8 cellular contexts compared by ENCODE assay signal in genomic region chr18:54222922-54223567, GRCh38. TPM values are rescaled to one million over a fixed set of nuclear protein-coding genes. Genes with fewer than 3 reads are reported as not detected.
DNase-seq lines count a peak whose midpoint lies in the region; ATAC-seq and TF ChIP-seq lines count a peak whose summit lies in the region.

No MANE protein-coding gene starts in this region.

- H3K4me1 ChIP-seq in A673 (ENCODE audit: insufficient read depth, low read length, poor library complexity, severe bottlenecking) (peaks cover 45% of the 10 kb centered on the region), mesendoderm (ENCODE audit: control insufficient read depth, low read depth, low read length) (peaks cover 5% of the 10 kb centered on the region), tibial nerve (peaks cover 0 to 53% (median 33%) of the 10 kb centered on the region in 4 donors)

- no CpG with 5 or more reads among the region's 5 CpGs for WGBS in mesendoderm (ENCODE audit: extremely low coverage, insufficient coverage, low lambda C conversion rate)
- WGBS in tibial nerve, 2 donors, result 10 to 14% methylated on average over 5 of the region's 5 CpGs

- TSS peak; percentile 26 for BruUV-seq in A673 (replicated peaks; lab: Mats Ljungman, UMichigan)

- H3K9ac ChIP-seq in mesendoderm (ENCODE audit: low read length), result peak overlapping the region; percentile 74

- no peak overlapping the region for H3K18ac ChIP-seq in mesendoderm (ENCODE audit: low read length)

- H2BK15ac ChIP-seq in mesendoderm (replicated peaks; ENCODE audit: low read depth), result no peak overlapping the region

- H3K79me1 ChIP-seq in mesendoderm (ENCODE audit: low read length), result peaks cover 8% of the 10 kb centered on the region

- no peak overlapping the region for H4K5ac ChIP-seq in mesendoderm (ENCODE audit: low read length)

- no peak overlapping the region for H3K4ac ChIP-seq in mesendoderm (ENCODE audit: low read depth, low read length)

- intact Hi-C loops in A673 (cut with micrococcal nuclease; ENCODE audit: unreplicated experiment), result no loop called here

- peak overlapping the region; percentile 73 for H3K56ac ChIP-seq in mesendoderm (ENCODE audit: low read length)

- DNase-seq in A673 (ENCODE audit: low spot score), result no peak
- DNase-seq in OCI-M1 (lab: John Stamatoyannopoulos, UW), result peak; percentile 38
- DNase-seq in astrocyte of the cerebellum (ENCODE audit: low read depth), result no peak
- DNase-seq in mesendoderm, result peak; percentile 37
- DNase-seq in tibial nerve (ENCODE audit: low spot score in 2 of 2), result no peak
- no peak for DNase-seq in 8988T

- no peak overlapping the region for H4K8ac ChIP-seq in mesendoderm (ENCODE audit: low read depth, low read length)

- peak overlapping the region; percentile 65 for H3K4me2 ChIP-seq in mesendoderm (ENCODE audit: low read length)

- in situ Hi-C loops in astrocyte of the cerebellum (cut with HindIII; ENCODE audit: low sequenced_read_pairs), result no loop called here

- no peaks in the 10 kb centered on the region for H3K27me3 ChIP-seq in A673 (replicated peaks; ENCODE audit: insufficient read depth, low read depth, low read length, poor library complexity)
- no peaks in the 10 kb centered on the region for H3K27me3 ChIP-seq in mesendoderm (ENCODE audit: insufficient read depth, low read length, poor library complexity)
- H3K27me3 ChIP-seq in tibial nerve, result no peaks in the 10 kb centered on the region

- no peak overlapping the region for H2BK120ac ChIP-seq in mesendoderm (ENCODE audit: low read depth, low read length)

- no peak for TF ChIP-seq EP300 in tibial nerve (IDR thresholded peaks at IDR 0.05)

- no peak overlapping the region for H2BK5ac ChIP-seq in mesendoderm (ENCODE audit: low read length)

- TF ChIP-seq CTCF in A673 (conservative IDR thresholded peaks at IDR 0.05; ENCODE audit: low read depth, low read length) (no peak), astrocyte of the cerebellum (IDR thresholded peaks at IDR 0.05; ENCODE audit: low read depth, low read length, missing control alignments) (no peak), tibial nerve (IDR thresholded peaks at IDR 0.05) (no peak)

- peak; percentile 47 for ATAC-seq in GM18511 (IDR thresholded peaks at IDR 0.05; ENCODE audit: unreplicated experiment)
- peak; percentile 28 for ATAC-seq in HG02973 (IDR thresholded peaks at IDR 0.05; ENCODE audit: unreplicated experiment)

- H3K23ac ChIP-seq in mesendoderm (ENCODE audit: low read length), result no peak overlapping the region

- H3K27ac ChIP-seq in A673 (ENCODE audit: low read depth, low read length, poor library complexity, severe bottlenecking) (no peak overlapping the region), mesendoderm (ENCODE audit: low read depth, low read length) (no peak overlapping the region), tibial nerve (peak overlapping the region in 3 of 4 donors; percentile 80 to 91 (median 90))

- H3K36me3 ChIP-seq in A673 (ENCODE audit: insufficient read depth, low read length, poor library complexity, severe bottlenecking) (no peaks in the 10 kb centered on the region), mesendoderm (ENCODE audit: control insufficient read depth, insufficient read depth, low read length) (no peaks in the 10 kb centered on the region), tibial nerve (no peaks in the 10 kb centered on the region)

- no peak overlapping the region for H2AK5ac ChIP-seq in mesendoderm (ENCODE audit: low read length)

- POLR2A ChIA-PET in A673 (lab: Charles Lee; ENCODE audit: low non-redundant PET), result interaction anchor here (0.6 kb wide), 1 partner anchor 41 kb away, joined by 3 read pairs; no protein-coding TSS in a partner anchor

- TF ChIP-seq POLR2A in tibial nerve (IDR thresholded peaks at IDR 0.05), result no peak

- CTCF ChIA-PET in A673 (lab: Charles Lee), result interaction anchor here (0.7 kb wide), 1 partner anchor 12 kb away, joined by 3 read pairs; no protein-coding TSS in a partner anchor

- H3K4me3 ChIP-seq in A673 (ENCODE audit: low read depth, low read length, poor library complexity, severe bottlenecking) (peak overlapping the region; percentile 72), astrocyte of the cerebellum (ENCODE audit: low read depth, low read length) (peak overlapping the region; percentile 68), mesendoderm (ENCODE audit: low read length) (no peak overlapping the region), tibial nerve (peak overlapping the region; percentile 57 to 87 (median 82))

- H3K9me3 ChIP-seq in A673 (ENCODE audit: low read depth, low read length, poor library complexity, severe bottlenecking), result no peaks in the 10 kb centered on the region
- H3K9me3 ChIP-seq in tibial nerve, result no peaks in the 10 kb centered on the region

- peaks cover 48% of the 10 kb centered on the region for H3K79me2 ChIP-seq in mesendoderm (ENCODE audit: control insufficient read depth, insufficient read depth, low read length)

RNA-seq across cellular contexts. Expression of gene MBD2, which starts 1.4 kb away (rescaled TPM):
- 79.7 and 86.7 TPM in 2 replicates for total RNA-seq in A673 (2021)
- polyA plus RNA-seq in mesendoderm (2013, experiment 1 of 2), result 25.3 TPM
- polyA plus RNA-seq in mesendoderm (2013, experiment 2 of 2), result 23.3 TPM
- 10 to 100 TPM; 32.1 to 60.6 (median 37.8) TPM for total RNA-seq in tibial nerve

RNA-seq across cellular contexts. Expression of gene POLI, which starts 46.3 kb away (rescaled TPM):
- 33.6 and 35.6 TPM in 2 replicates for total RNA-seq in A673 (2021)
- polyA plus RNA-seq in mesendoderm (2013, experiment 1 of 2), result 15.3 TPM
- 14.1 TPM for polyA plus RNA-seq in mesendoderm (2013, experiment 2 of 2)
- 10 to 100 TPM; 36.0 to 55.7 (median 38.9) TPM for total RNA-seq in tibial nerve

Comparison
In these comparisons a context has a peak if more than half of its experiments do, and no peak if none do; other contexts are left out.
1. DNase-seq: peak in OCI-M1 (single experiment) and mesendoderm (single experiment); none in A673 (single experiment), astrocyte of the cerebellum (single experiment), tibial nerve (0 of 2) and 8988T (single experiment).
2. H3K27ac ChIP-seq: peak in tibial nerve (3 of 4); none in A673 (single experiment) and mesendoderm (single experiment).